In the genomic region with DNA sequence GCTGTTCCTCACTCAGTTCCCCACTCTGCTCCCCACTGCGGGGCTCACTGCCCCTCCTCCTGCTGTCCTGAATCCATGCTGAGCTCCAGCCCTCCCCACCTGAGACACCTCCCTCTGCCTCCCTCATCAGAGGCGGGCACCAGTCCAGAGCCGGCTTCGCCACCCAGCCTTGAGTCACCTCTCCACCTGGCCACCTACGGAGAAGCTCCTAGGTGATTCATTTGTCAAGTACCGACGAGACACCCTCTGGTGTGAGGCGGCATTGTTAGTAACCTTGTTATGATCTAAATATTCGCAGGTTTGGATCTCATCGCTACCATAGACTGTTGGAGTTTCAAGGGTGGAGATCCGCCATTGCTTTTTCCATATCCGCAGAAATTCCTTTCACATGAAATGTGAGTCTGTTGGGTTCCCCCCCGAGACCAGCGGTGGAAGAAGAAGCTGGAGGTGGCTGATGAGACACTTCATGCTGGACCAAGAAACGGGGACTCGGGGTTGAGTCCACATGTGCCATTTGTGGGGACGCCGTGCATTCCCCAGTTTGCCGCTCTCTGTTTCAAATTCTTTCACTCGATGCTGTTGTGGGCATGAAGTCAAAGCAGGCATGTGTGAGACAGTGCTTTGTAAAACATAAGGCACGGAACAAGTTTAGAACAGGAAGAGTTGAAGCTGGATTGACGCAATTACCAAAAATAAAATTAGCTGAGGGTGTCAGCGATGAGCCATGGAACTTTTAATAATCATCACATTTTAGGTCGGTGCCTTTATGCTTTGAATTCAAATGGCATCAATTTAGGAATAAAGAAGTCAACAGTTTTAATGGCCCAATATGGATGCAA, we compare ENCODE assay signal across 18 cellular contexts.
A peak's percentile ranks its signal among the peaks of the same experiment; 100 is the strongest.
DNase-seq lines count a peak whose midpoint lies in the region; ATAC-seq lines count a peak whose summit lies in the region.
"Had no signal": no experiment of that assay in that cellular context is flagged by ENCODE, and none has a peak within 500 bp of the region (broad histone marks: within the 10 kb centered on the region; RNA-seq: fewer than 3 reads in every experiment).

No MANE protein-coding gene starts in this region.

- no peaks in the 10 kb centered on the region for H3K36me3 ChIP-seq in BLaER1
- H3K36me3 ChIP-seq: prostate gland, stomach had no signal

- H3K27ac ChIP-seq in BLaER1 = peak overlapping the region; percentile 38
- H3K27ac ChIP-seq: prostate gland, stomach had no signal

- peaks cover 28% of the 10 kb centered on the region for H3K27me3 Mint-ChIP-seq in T-helper 17 cell

- no peaks in the 10 kb centered on the region for H3K27me3 ChIP-seq in BLaER1

- H4K20me1 ChIP-seq in BLaER1 = no peaks in the 10 kb centered on the region

- peak overlapping the region; percentile 76 for H3K27ac Mint-ChIP-seq in T-helper 17 cell
- H3K27ac Mint-ChIP-seq: activated naive CD8-positive, alpha-beta T cell treated with anti-CD3 and anti-CD28 coated beads for 36 hours; naive B cell; T-helper 2 cell treated with Interferon-gamma antibody and Interleukin-4, amounts not matched to agents 5 μg/mL and 100 μg/mL, for 36 hours had no signal

- no peak overlapping the region for H3K4me3 ChIP-seq in BLaER1
- H3K4me3 ChIP-seq: prostate gland, stomach had no signal

- peak overlapping the region; percentile 92 for H3K4me2 ChIP-seq in BLaER1

- ATAC-seq in T-helper 17 cell = no peak
- ATAC-seq in GM21360 (IDR thresholded peaks at IDR 0.05; ENCODE audit: unreplicated experiment) = no peak

- DNase-seq in HT-29 (ENCODE audit: low spot score) (peak; percentile 74), T-helper 17 cell (no peak), mesenteric fat pad (ENCODE audit: low spot score) (peak; percentile 73), NCI-H1092 (lab: John Stamatoyannopoulos, UW) (no peak), NCI-H1436 treated with DMSO at 0.1 percent for 48 hours (lab: John Stamatoyannopoulos, UW) (no peak), amniotic stem cell (lab: John Stamatoyannopoulos, UW) (no peak)
- DNase-seq: activated CD4-positive, alpha-beta T cell treated with anti-CD3 and anti-CD28 coated beads for 4 hours; activated naive CD8-positive, alpha-beta T cell treated with anti-CD3 and anti-CD28 coated beads for 36 hours; activated T-cell treated with anti-CD3 and anti-CD28 coated beads, Interleukin-2, amount 50 U/mL, for 1 hour; DMS 273 treated with DMSO at 0.1 percent for 48 hours; naive B cell; NCI-H1105; NCI-H524 treated with DMSO at 0.1 percent for 48 hours; stomach had no signal

- H3K9me3 ChIP-seq in BLaER1 (no peaks in the 10 kb centered on the region), T-helper 17 cell (ENCODE audit: control insufficient read depth, low read length, poor library complexity, severe bottlenecking) (no peaks in the 10 kb centered on the region)
- H3K9me3 ChIP-seq: prostate gland, stomach had no signal

- H3K36me3 Mint-ChIP-seq in T-helper 17 cell (ENCODE audit: low read depth) = peaks cover 7% of the 10 kb centered on the region
- H3K36me3 Mint-ChIP-seq: activated naive CD8-positive, alpha-beta T cell treated with anti-CD3 and anti-CD28 coated beads for 36 hours; naive B cell had no signal

- H3K4me1 ChIP-seq in BLaER1 = peaks cover 55% of the 10 kb centered on the region
- H3K4me1 ChIP-seq: prostate gland had no signal

- H3K9ac ChIP-seq in BLaER1 = no peak overlapping the region

- H3K4me3 Mint-ChIP-seq in T-helper 17 cell = no peak overlapping the region
- H3K4me3 Mint-ChIP-seq: activated naive CD8-positive, alpha-beta T cell treated with anti-CD3 and anti-CD28 coated beads for 36 hours; T-helper 2 cell treated with Interferon-gamma antibody and Interleukin-4, amounts not matched to agents 5 μg/mL and 100 μg/mL, for 36 hours had no signal

- peaks cover 14% of the 10 kb centered on the region for H3K4me1 Mint-ChIP-seq in T-helper 17 cell
- H3K4me1 Mint-ChIP-seq: activated naive CD8-positive, alpha-beta T cell treated with anti-CD3 and anti-CD28 coated beads for 36 hours; naive B cell had no signal

Comparison
In these comparisons a context has a peak if more than half of its experiments do, and no peak if none do; other contexts are left out.
1. DNase-seq: peak in HT-29 (single experiment) and mesenteric fat pad (single experiment); none in T-helper 17 cell (0 of 3), NCI-H1092 (single experiment), NCI-H1436 treated with DMSO at 0.1 percent for 48 hours (single experiment) and amniotic stem cell (single experiment).